Comparison of ENCODE assay signal across 19 cellular contexts in genomic region chr5:10894445-10895054, GRCh38.
DNase-seq lines count a peak whose midpoint lies in the region; ATAC-seq and TF ChIP-seq lines count a peak whose summit lies in the region.
"Had no signal": no experiment of that assay in that cellular context is flagged by ENCODE, and none has a peak within 500 bp of the region (broad histone marks: within the 10 kb centered on the region; RNA-seq: fewer than 3 reads in every experiment).

No MANE protein-coding gene starts in this region.

- intact Hi-C loops in Right ventricle myocardium inferior (cut with DNase I) (no loop called here), aorta (cut with DNase I) (no loop called here)

- WGBS in aorta, 2 donors = 50 to 57% methylated on average over 9 of the region's 9 CpGs

- no peak overlapping the region for H3K4me2 ChIP-seq in neural progenitor cell
- H3K4me2 ChIP-seq: BLaER1 had no signal

- H3F3A ChIP-seq in neural progenitor cell (ENCODE audit: low read depth) = peaks cover 17% of the 10 kb centered on the region

- no peaks in the 10 kb centered on the region for H3K27me3 ChIP-seq in neural progenitor cell
- no peaks in the 10 kb centered on the region for H3K27me3 ChIP-seq in aorta (ENCODE audit: control insufficient read depth in 1 of 2, insufficient read depth in 2 of 2, low read length in 1 of 2)
- H3K27me3 ChIP-seq: BLaER1 had no signal

- no peak overlapping the region for H3K9ac ChIP-seq in neural progenitor cell
- H3K9ac ChIP-seq: BLaER1 had no signal

- peak; percentile 21 for DNase-seq in EH (ENCODE audit: low read depth)
- DNase-seq in WTC11 (ENCODE audit: low spot score) = no peak
- no peak for DNase-seq in left lobe of liver (ENCODE audit: low spot score)
- DNase-seq in neural progenitor cell (ENCODE audit: low spot score) = no peak
- no peak for DNase-seq in Right ventricle myocardium inferior (ENCODE audit: missing footprints)
- no peak for DNase-seq in NCI-H1694 treated with DMSO at 0.1 percent for 48 hours (lab: John Stamatoyannopoulos, UW)
- no peak for DNase-seq in aorta
- DNase-seq in caudate nucleus (lab: John Stamatoyannopoulos, UW) = no peak
- DNase-seq: CD4-positive, CD25-positive, alpha-beta regulatory T cell; DMS153; KG1; MM.1S; NCI-H2081; NCI-H2227 treated with DMSO at 0.1 percent for 48 hours; NCI-H526 treated with DMSO at 0.1 percent for 48 hours; RPMI8226; SHP77 had no signal

- H3K27ac Mint-ChIP-seq in WTC11 (no peak overlapping the region), neural progenitor cell (peak overlapping the region; percentile 78)
- H3K27ac Mint-ChIP-seq: CD4-positive, CD25-positive, alpha-beta regulatory T cell had no signal

- H3K36me3 Mint-ChIP-seq in WTC11 = peaks cover 11% of the 10 kb centered on the region
- H3K36me3 Mint-ChIP-seq in neural progenitor cell = no peaks in the 10 kb centered on the region
- H3K36me3 Mint-ChIP-seq: CD4-positive, CD25-positive, alpha-beta regulatory T cell had no signal

- H3K4me1 Mint-ChIP-seq in WTC11 (peaks cover 14% of the 10 kb centered on the region), neural progenitor cell (peaks cover 26% of the 10 kb centered on the region)
- H3K4me1 Mint-ChIP-seq: CD4-positive, CD25-positive, alpha-beta regulatory T cell had no signal

- POLR2A ChIA-PET in WTC11 (lab: Charles Lee) = no interaction called here

- H3K9me3 ChIP-seq in neural progenitor cell (ENCODE audit: low read depth) (no peaks in the 10 kb centered on the region), aorta (ENCODE audit: control insufficient read depth, low read length) (peaks cover 2% of the 10 kb centered on the region)

- H3K27me3 Mint-ChIP-seq in WTC11 (ENCODE audit: low read depth) (no peaks in the 10 kb centered on the region; the same call in 1 of the 2 replicates), neural progenitor cell (ENCODE audit: insufficient read depth, low read depth) (peaks cover 2% of the 10 kb centered on the region)
- H3K27me3 Mint-ChIP-seq: CD4-positive, CD25-positive, alpha-beta regulatory T cell had no signal

- H3K9me3 Mint-ChIP-seq in WTC11 = peaks cover 12% of the 10 kb centered on the region
- H3K9me3 Mint-ChIP-seq in neural progenitor cell = peaks cover 9% of the 10 kb centered on the region

- no peaks in the 10 kb centered on the region for H3K36me3 ChIP-seq in neural progenitor cell
- H3K36me3 ChIP-seq in aorta (ENCODE audit: control insufficient read depth in 1 of 2, insufficient read depth in 2 of 2, low read length in 1 of 2) = no peaks in the 10 kb centered on the region
- H3K36me3 ChIP-seq: BLaER1 had no signal

- H3K4me1 ChIP-seq in neural progenitor cell (peaks cover 15% of the 10 kb centered on the region), aorta (ENCODE audit: control insufficient read depth in 1 of 2, insufficient read depth in 2 of 2, low read length in 2 of 2) (no peaks in the 10 kb centered on the region)
- H3K4me1 ChIP-seq: BLaER1 had no signal

- H3K79me2 ChIP-seq in neural progenitor cell (ENCODE audit: low read depth) = no peaks in the 10 kb centered on the region

- CTCF ChIA-PET in WTC11 (lab: Charles Lee) = interaction anchor here (1.5 kb wide), 1 partner anchor 93 kb away, joined by 3 read pairs; no protein-coding TSS in a partner anchor

- H3K4me3 Mint-ChIP-seq in WTC11 (no peak overlapping the region), neural progenitor cell (no peak overlapping the region)
- H3K4me3 Mint-ChIP-seq: CD4-positive, CD25-positive, alpha-beta regulatory T cell had no signal

- H3K4me3 ChIP-seq in neural progenitor cell (no peak overlapping the region), aorta (ENCODE audit: low read length in 2 of 2) (no peak overlapping the region)
- H3K4me3 ChIP-seq: BLaER1, GM12878 had no signal

- ATAC-seq in WTC11 (0 out of 2 replicates have a peak, but pooled peaks have one; percentile 28), left lobe of liver (peak; percentile 62), Right ventricle myocardium inferior (no peak), aorta (ENCODE audit: low FRiP score) (no peak)
- ATAC-seq: GM12878 had no signal

- no peaks in the 10 kb centered on the region for H4K20me1 ChIP-seq in neural progenitor cell (ENCODE audit: low read depth)
- H4K20me1 ChIP-seq: BLaER1 had no signal

- H3K27ac ChIP-seq in neural progenitor cell = no peak overlapping the region
- no peak overlapping the region for H3K27ac ChIP-seq in aorta (ENCODE audit: low read depth in 1 of 2, low read length in 2 of 2)
- H3K27ac ChIP-seq in caudate nucleus (ENCODE audit: low read depth, low read length) = no peak overlapping the region
- H3K27ac ChIP-seq: BLaER1 had no signal

- H2AFZ ChIP-seq in neural progenitor cell (replicated peaks) = no peak overlapping the region

- no peak for TF ChIP-seq CTCF in WTC11 (IDR thresholded peaks at IDR 0.05)
- no peak for TF ChIP-seq CTCF in neural progenitor cell (IDR thresholded peaks at IDR 0.05)

TF ChIP-seq in WTC11, 78 proteins besides CTCF, POLR2A, EP300 and RAD21 (continues in another document):
- no peak for TF ChIP-seq SOX15 (CRISPR knock-in tag; IDR thresholded peaks at IDR 0.05)
- TF ChIP-seq ZNF263 (CRISPR knock-in tag; IDR thresholded peaks at IDR 0.05; ENCODE audit: low read depth) = no peak
- no peak for TF ChIP-seq ZNF425 (CRISPR knock-in tag; conservative IDR thresholded peaks at IDR 0.05)
- no peak for TF ChIP-seq CREB1 (CRISPR knock-in tag; IDR thresholded peaks at IDR 0.05)
- no peak for TF ChIP-seq ATF2 (CRISPR knock-in tag; IDR thresholded peaks at IDR 0.05; ENCODE audit: borderline replicate concordance, low read depth)
- TF ChIP-seq FOXK1 (CRISPR knock-in tag; IDR thresholded peaks at IDR 0.05) = no peak
- no peak for TF ChIP-seq AFF4 (CRISPR knock-in tag; IDR thresholded peaks at IDR 0.05; ENCODE audit: borderline replicate concordance)

Comparison
In these comparisons a context has a peak if more than half of its experiments do, and no peak if none do; other contexts are left out.
1. ATAC-seq: peak in WTC11 (single experiment) and left lobe of liver (single experiment); none in Right ventricle myocardium inferior (single experiment) and aorta (single experiment).